Comparison of ENCODE assay signal across 16 cellular contexts in the genomic region with DNA sequence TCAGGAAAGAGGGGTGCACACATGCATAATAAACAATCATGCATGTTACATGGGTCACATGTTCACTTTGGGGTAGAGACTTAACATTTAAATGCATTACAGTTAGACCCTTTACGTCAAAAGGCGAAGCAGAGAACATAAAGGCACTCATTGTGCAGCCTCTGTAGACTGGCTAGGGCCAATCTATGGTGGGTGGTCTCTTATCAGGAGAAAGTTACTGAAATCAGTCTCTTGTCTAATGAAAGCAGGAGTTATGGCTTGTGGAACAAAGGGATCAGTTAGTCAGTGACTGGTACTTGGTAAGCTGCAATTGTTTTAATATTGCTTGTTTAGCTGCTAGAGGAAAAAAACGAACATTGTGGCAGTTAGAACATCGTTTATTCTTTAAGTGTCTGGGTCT.
"Had no signal": no experiment of that assay in that cellular context is flagged by ENCODE, and none has a peak within 500 bp of the region (broad histone marks: within the 10 kb centered on the region; RNA-seq: fewer than 3 reads in every experiment).

No MANE protein-coding gene starts in this region.

- ATAC-seq: activated CD4-positive, CD25-positive, alpha-beta regulatory T cell treated with anti-CD3 and anti-CD28 coated beads, Interleukin-2, amount 50 U/mL, for 24 hours; activated T-cell treated with anti-CD3 and anti-CD28 coated beads, Interleukin-2, amount 50 U/mL, for 4 hours; heart left ventricle; left cardiac atrium had no signal

- H3K9me3 Mint-ChIP-seq: activated T-cell treated with anti-CD3 and anti-CD28 coated beads, Interleukin-2, amount 50 U/mL, for 4 hours; nephron; type B pancreatic cell had no signal

- DNase-seq: activated CD4-positive, alpha-beta T cell treated with anti-CD3 and anti-CD28 coated beads, Interleukin-2, amount 50 U/mL, for 1 hour; activated naive CD4-positive, alpha-beta T cell treated with Interleukin-2 at 50 U/mL for 16 hours; activated T-cell treated with anti-CD3 and anti-CD28 coated beads, Interleukin-2, amount 50 U/mL, for 4 hours; heart left ventricle; left cardiac atrium; occipital lobe; retina; sigmoid colon; stimulated activated CD4-positive, alpha-beta T cell treated with anti-CD3 and anti-CD28 coated beads, Interleukin-4, amount 100 ng/mL, for 1 hour; stimulated activated naive CD4-positive, alpha-beta T cell treated with Interleukin-2 at 50 U/mL for 16 hours had no signal

- H3K4me3 ChIP-seq: heart left ventricle, sigmoid colon, thoracic aorta had no signal

- H3K9me3 ChIP-seq: heart left ventricle, sigmoid colon, thoracic aorta had no signal

- H3K36me3 Mint-ChIP-seq: type B pancreatic cell had no signal

- H3K27me3 ChIP-seq: sigmoid colon had no signal

- H3K27ac ChIP-seq: epithelial cell of prostate, heart left ventricle, sigmoid colon, thoracic aorta, VCaP had no signal

- H3K36me3 ChIP-seq: sigmoid colon, thoracic aorta had no signal
